Comparison of ENCODE assay signal across 8 cellular contexts in the genomic region with DNA sequence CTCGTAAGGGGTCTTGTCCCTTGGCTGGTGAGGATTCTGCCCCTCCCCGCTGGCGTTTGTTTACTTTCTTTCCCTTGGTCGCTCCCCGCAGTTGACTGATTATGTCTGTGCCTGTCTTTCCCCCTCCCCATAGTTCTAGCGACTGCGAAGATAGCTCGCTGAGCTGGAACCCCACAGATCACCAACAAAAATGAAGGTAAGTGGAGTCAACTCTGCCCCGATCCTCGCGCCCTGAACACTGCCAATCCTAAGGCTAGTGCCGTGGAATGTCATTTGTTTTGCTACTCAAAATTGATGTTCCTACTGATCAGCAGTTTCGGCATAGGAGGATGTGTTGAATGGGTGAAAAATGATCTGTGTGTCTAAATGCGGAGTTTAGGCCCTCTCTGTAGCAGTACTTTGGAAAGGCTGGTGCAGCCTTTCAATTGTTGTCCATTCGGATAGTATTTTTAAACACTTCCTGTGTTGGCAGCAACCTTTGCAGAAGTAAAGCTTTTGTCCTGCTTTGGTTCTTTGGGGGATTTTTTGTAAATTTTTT. TPM values are rescaled to one million over a fixed set of nuclear protein-coding genes. Genes with fewer than 3 reads are reported as not detected.
DNase-seq lines count a peak whose midpoint lies in the region; ATAC-seq, FAIRE-seq and TF ChIP-seq lines count a peak whose summit lies in the region.

No MANE protein-coding gene starts in this region.

- H3K27ac Mint-ChIP-seq in immature natural killer cell, result peak overlapping the region; percentile 92 to 97 (median 96)

- H3K4me1 ChIP-seq in DOHH2 (ENCODE audit: control insufficient read depth, low read length) (peaks cover 16% of the 10 kb centered on the region), KMS-11 (ENCODE audit: low read depth, poor library complexity, severe bottlenecking) (peaks cover 19% of the 10 kb centered on the region)

- peak overlapping the region; percentile 22; the same call in 1 of the 2 replicates for H3K27ac ChIP-seq in DOHH2 (ENCODE audit: low read depth, low read length)
- peak overlapping the region; percentile 48 for H3K27ac ChIP-seq in KMS-11
- H3K27ac ChIP-seq in angular gyrus (ENCODE audit: low read depth, low read length), result peak overlapping the region; percentile 76

- DNase-seq in immature natural killer cell (no peak), urothelium cell line (ENCODE audit: low spot score) (no peak), AG08395 (ENCODE audit: low spot score) (no peak)
- DNase-seq in stimulated activated CD8-positive, alpha-beta memory T cell treated with anti-CD3 and anti-CD28 coated beads, Interleukin-4, amount 100 ng/mL, for 48 hours, result peak; percentile 38

- H3K36me3 ChIP-seq in DOHH2 (ENCODE audit: control insufficient read depth, low read length) (peaks cover 56% of the 10 kb centered on the region), KMS-11 (ENCODE audit: insufficient read depth) (no peaks in the 10 kb centered on the region)

- no peaks in the 10 kb centered on the region for H3K9me3 Mint-ChIP-seq in immature natural killer cell

- no peak for ATAC-seq in GM18519 (IDR thresholded peaks at IDR 0.05; ENCODE audit: low FRiP score, unreplicated experiment)

- H3K4me2 ChIP-seq in DOHH2 (ENCODE audit: low read length) (peak overlapping the region; percentile 94), KMS-11 (peak overlapping the region; percentile 66)

- peaks cover 26 to 31% of the 10 kb centered on the region in 2 donors for H3K4me1 Mint-ChIP-seq in immature natural killer cell

- H3K9ac ChIP-seq in KMS-11, result peak overlapping the region; percentile 37; the same call in 1 of the 2 replicates

- peak overlapping the region; percentile 54; the same call in 1 of the 2 replicates for H2AFZ ChIP-seq in KMS-11 (ENCODE audit: low read depth)

- H3K79me2 ChIP-seq in DOHH2 (ENCODE audit: control insufficient read depth, low read length) (peaks cover 66% of the 10 kb centered on the region), KMS-11 (ENCODE audit: insufficient read depth, low read depth) (peaks cover 50% of the 10 kb centered on the region)

- no peaks in the 10 kb centered on the region; the same call in 1 of the 2 replicates for H3F3A ChIP-seq in DOHH2 (ENCODE audit: control insufficient read depth, insufficient read depth)

- TF ChIP-seq CTCF in DOHH2 (IDR thresholded peaks at IDR 0.05; ENCODE audit: low read depth, low read length, poor library complexity, severe bottlenecking) (no peak), KMS-11 (conservative IDR thresholded peaks at IDR 0.05; ENCODE audit: low read depth, low read length) (no peak)

- H3K27me3 Mint-ChIP-seq in immature natural killer cell (ENCODE audit: low read depth in 3 of 3), result peaks cover 3 to 7% (median 7%) of the 10 kb centered on the region in 3 donors

- H3K4me3 ChIP-seq in DOHH2 (ENCODE audit: low read length) (peak overlapping the region; percentile 85), KMS-11 (IDR thresholded peaks at IDR 0.05; ENCODE audit: insufficient read depth, low read depth, low read length) (no peak overlapping the region)

- H3K36me3 Mint-ChIP-seq in immature natural killer cell, result peaks cover 0 to 10% (median 6%) of the 10 kb centered on the region in 3 donors

- H3K9me2 ChIP-seq in DOHH2 (replicated peaks; ENCODE audit: control insufficient read depth, low read length), result no peaks in the 10 kb centered on the region

- H3K4me3 Mint-ChIP-seq in immature natural killer cell, result peak overlapping the region; percentile 97 to 99 (median 98)

- peaks cover 10% of the 10 kb centered on the region; the same call in 1 of the 2 replicates for H4K20me1 ChIP-seq in DOHH2 (ENCODE audit: control insufficient read depth, insufficient read depth, low read depth, low read length)
- no peaks in the 10 kb centered on the region for H4K20me1 ChIP-seq in KMS-11 (ENCODE audit: insufficient read depth)

- H3K9me3 ChIP-seq in DOHH2 (ENCODE audit: control insufficient read depth, insufficient read depth, low read length), result no peaks in the 10 kb centered on the region

- H3K27me3 ChIP-seq in DOHH2 (ENCODE audit: control insufficient read depth, low read length) (no peaks in the 10 kb centered on the region), KMS-11 (ENCODE audit: insufficient read depth, low read depth) (no peaks in the 10 kb centered on the region)

- no peak for FAIRE-seq in urothelium cell line (lab: Jason Lieb, UNC)

RNA-seq across cellular contexts. Expression of a gene that starts 1.4 kb away (rescaled TPM):
- polyA plus RNA-seq in immature natural killer cell, result 10 to 100 TPM in 2 of 3 donors, 1 to 10 TPM in 1; 2.6 to 29.9 (median 13.3) TPM

RNA-seq across cellular contexts. Expression of a gene that starts 55.1 kb away (rescaled TPM):
- polyA plus RNA-seq in immature natural killer cell, result 100 to 1,000 TPM; 133 to 258 (median 167) TPM

Comparison
In these comparisons a context has a peak if more than half of its experiments do, and no peak if none do; other contexts are left out.
1. H3K27ac ChIP-seq: peak in every context shown above with its lines; median percentile 76 in angular gyrus; 48 in KMS-11; 22 in DOHH2.